Comparison of ENCODE assay signal across 26 cellular contexts in genomic region chr12:48010366-48010970, GRCh38. TPM values are rescaled to one million over a fixed set of nuclear protein-coding genes. Genes with fewer than 3 reads are reported as not detected.
"Had no signal": no experiment of that assay in that cellular context is flagged by ENCODE, and none has a peak within 500 bp of the region (broad histone marks: within the 10 kb centered on the region; RNA-seq: fewer than 3 reads in every experiment).

No MANE protein-coding gene starts in this region.

- H3K36me3 ChIP-seq: left ventricle myocardium inferior, pancreas, prostate gland, tibial nerve, upper lobe of left lung, vagina had no signal

- H3K9me3 ChIP-seq: left ventricle myocardium inferior, pancreas, prostate gland, tibial nerve, upper lobe of left lung, vagina had no signal

- H2AFZ ChIP-seq: hepatocyte had no signal

- H3K4me1 ChIP-seq: left ventricle myocardium inferior, pancreas, prostate gland, tibial nerve, upper lobe of left lung, vagina had no signal

- H3K4me3 ChIP-seq: hepatocyte, left ventricle myocardium inferior, lung, pancreas, prostate gland, skin epidermis, tibial nerve, upper lobe of left lung, vagina had no signal

- H3K27ac ChIP-seq: hepatocyte, left ventricle myocardium inferior, pancreas, prostate gland, skin epidermis, tibial nerve, upper lobe of left lung, vagina had no signal

- DNase-seq: islet precursor cell; left ventricle myocardium inferior; mesendoderm; naive B cell; natural killer cell; nephron progenitor cell; nucleus accumbens; pancreas; retina; right cardiac atrium; stimulated activated CD4-positive, alpha-beta T cell treated with anti-CD3 and anti-CD28 coated beads, Interleukin-12 subunit alpha, Interleukin-12 subunit beta, amount 100 ng/mL, for 4 hours; stimulated activated CD4-positive, alpha-beta T cell treated with anti-CD3 and anti-CD28 coated beads, Interleukin-15, amount 100 ng/mL, for 24 hours; stimulated activated CD4-positive, alpha-beta T cell treated with anti-CD3 and anti-CD28 coated beads, Interleukin-2, amount 100 ng/mL, for 24 hours; stimulated activated CD4-positive, alpha-beta T cell treated with anti-CD3 and anti-CD28 coated beads, Interleukin-4, amount 100 ng/mL, for 1 hour; stimulated activated naive CD4-positive, alpha-beta T cell; stimulated activated naive CD8-positive, alpha-beta T cell treated with anti-CD3 and anti-CD28 coated beads, Interleukin-15, amount 100 ng/mL, for 72 hours; substantia nigra; upper lobe of left lung had no signal

- H3K4me2 ChIP-seq: hepatocyte had no signal

- ATAC-seq: natural killer cell; pancreas; sciatic nerve; stimulated activated naive CD8-positive, alpha-beta T cell treated with anti-CD3 and anti-CD28 coated beads, Interleukin-15, amount 100 ng/mL, for 72 hours had no signal

RNA-seq across cellular contexts. Expression of gene COL2A1, which starts 6.2 kb away (rescaled TPM):
- polyA plus RNA-seq: urinary bladder had no signal
